12 cellular contexts compared by ENCODE assay signal in the genomic region with DNA sequence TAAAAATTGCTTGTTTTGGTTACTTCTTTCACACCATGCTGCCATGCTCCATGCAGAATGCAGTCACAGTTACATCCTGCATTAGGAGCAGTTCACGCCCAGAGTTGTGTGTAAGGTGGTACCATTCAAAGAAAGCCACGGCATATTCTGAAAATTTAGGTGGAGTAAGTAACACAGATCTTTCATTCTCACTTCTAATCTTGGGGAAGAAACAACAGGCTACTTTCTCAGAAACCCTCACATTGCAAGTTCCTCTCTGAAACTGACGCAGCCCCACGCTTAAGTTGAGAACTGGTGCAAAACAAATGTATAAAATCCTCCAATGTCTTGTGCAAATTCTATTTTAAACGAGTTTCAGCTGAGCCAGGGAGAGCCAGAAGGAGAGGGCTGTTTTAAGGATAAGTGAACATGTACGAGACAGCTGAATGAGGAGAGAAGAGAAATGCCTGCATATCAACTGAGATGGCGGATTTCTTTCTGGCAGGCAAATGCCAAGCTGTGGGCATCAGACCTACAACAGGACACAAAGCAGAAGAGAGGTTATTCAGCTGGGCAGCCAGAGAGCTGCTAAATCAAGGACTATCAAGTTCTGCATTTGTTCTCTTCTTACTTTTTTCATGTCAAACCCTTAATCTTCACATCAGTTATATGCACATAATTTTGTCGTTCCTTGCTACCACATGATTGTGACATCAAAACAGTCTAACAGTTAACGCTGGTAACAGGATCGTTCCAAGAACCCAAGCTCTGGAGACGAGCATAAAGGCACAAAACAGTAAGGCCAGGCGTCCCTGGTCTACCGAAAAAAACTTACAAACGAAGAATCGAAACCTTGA. TPM values are rescaled to one million over a fixed set of nuclear protein-coding genes. Genes with fewer than 3 reads are reported as not detected.
DNase-seq lines count a peak whose midpoint lies in the region; ATAC-seq and TF ChIP-seq lines count a peak whose summit lies in the region.
"Had no signal": no experiment of that assay in that cellular context is flagged by ENCODE, and none has a peak within 500 bp of the region (broad histone marks: within the 10 kb centered on the region; RNA-seq: fewer than 3 reads in every experiment).

No MANE protein-coding gene starts in this region.

- ATAC-seq in CD8-positive, alpha-beta T cell: no peak
- ATAC-seq in HG03025 (IDR thresholded peaks at IDR 0.05; ENCODE audit: low FRiP score, unreplicated experiment): peak; percentile 39
- no peak for ATAC-seq in naive thymus-derived CD8-positive, alpha-beta T cell
- ATAC-seq in HG03442 (IDR thresholded peaks at IDR 0.05; ENCODE audit: unreplicated experiment): no peak
- ATAC-seq: left lobe of liver had no signal

- H3K27ac Mint-ChIP-seq in CD8-positive, alpha-beta T cell: peak overlapping the region; percentile 98
- peak overlapping the region; percentile 100 for H3K27ac Mint-ChIP-seq in activated naive CD4-positive, alpha-beta T cell treated with anti-CD3 and anti-CD28 coated beads, Interleukin-2, amount 10 ng/mL, durations not matched to agents 7 days and 5 days
- peak overlapping the region; percentile 95 to 100 (median 99) for H3K27ac Mint-ChIP-seq in naive thymus-derived CD8-positive, alpha-beta T cell

- no peaks in the 10 kb centered on the region for H3K27me3 Mint-ChIP-seq in CD8-positive, alpha-beta T cell (ENCODE audit: low read depth)
- H3K27me3 Mint-ChIP-seq in activated naive CD4-positive, alpha-beta T cell treated with anti-CD3 and anti-CD28 coated beads, Interleukin-2, amount 10 ng/mL, durations not matched to agents 7 days and 5 days: no peaks in the 10 kb centered on the region
- H3K27me3 Mint-ChIP-seq in naive thymus-derived CD8-positive, alpha-beta T cell: no peaks in the 10 kb centered on the region

- H3K9me3 ChIP-seq in CD8-positive, alpha-beta T cell (ENCODE audit: low read length): no peaks in the 10 kb centered on the region

- H3K36me3 ChIP-seq in CD8-positive, alpha-beta T cell (ENCODE audit: insufficient read depth, low read length): peaks cover 4% of the 10 kb centered on the region

- CTCF ChIA-PET in CD8-positive, alpha-beta T cell (lab: Charles Lee): interaction anchor here (0.8 to 1.7 kb wide), 9 partner anchors 10 to 355 kb away, joined by 3 to 5 read pairs (median 3); no protein-coding TSS in a partner anchor
- CTCF ChIA-PET in activated naive CD4-positive, alpha-beta T cell treated with anti-CD3 and anti-CD28 coated beads, Interleukin-2, amount 10 ng/mL, durations not matched to agents 7 days and 5 days (lab: Charles Lee): interaction anchor here (0.6 to 2.9 kb wide), 7 partner anchors 26 to 209 kb away, joined by 3 to 11 read pairs (median 3); no protein-coding TSS in a partner anchor

- peak overlapping the region; percentile 85 for H3K4me3 Mint-ChIP-seq in CD8-positive, alpha-beta T cell
- peak overlapping the region; percentile 90 for H3K4me3 Mint-ChIP-seq in activated naive CD4-positive, alpha-beta T cell treated with anti-CD3 and anti-CD28 coated beads, Interleukin-2, amount 10 ng/mL, durations not matched to agents 7 days and 5 days
- peak overlapping the region; percentile 85 to 100 (median 92) for H3K4me3 Mint-ChIP-seq in naive thymus-derived CD8-positive, alpha-beta T cell

- peaks cover 75% of the 10 kb centered on the region for H3K4me1 Mint-ChIP-seq in CD8-positive, alpha-beta T cell (ENCODE audit: low read depth)
- peaks cover 57% of the 10 kb centered on the region for H3K4me1 Mint-ChIP-seq in activated naive CD4-positive, alpha-beta T cell treated with anti-CD3 and anti-CD28 coated beads, Interleukin-2, amount 10 ng/mL, durations not matched to agents 7 days and 5 days
- peaks cover 37 to 85% (median 70%) of the 10 kb centered on the region in 4 donors for H3K4me1 Mint-ChIP-seq in naive thymus-derived CD8-positive, alpha-beta T cell

- TF ChIP-seq CTCF in CD8-positive, alpha-beta T cell (IDR thresholded peaks at IDR 0.05): no peak

- H3K27me3 ChIP-seq in CD8-positive, alpha-beta T cell (ENCODE audit: insufficient read depth, low read length): no peaks in the 10 kb centered on the region

- no peaks in the 10 kb centered on the region for H3K9me3 Mint-ChIP-seq in CD8-positive, alpha-beta T cell
- no peaks in the 10 kb centered on the region for H3K9me3 Mint-ChIP-seq in activated naive CD4-positive, alpha-beta T cell treated with anti-CD3 and anti-CD28 coated beads, Interleukin-2, amount 10 ng/mL, durations not matched to agents 7 days and 5 days
- H3K9me3 Mint-ChIP-seq in naive thymus-derived CD8-positive, alpha-beta T cell: peaks cover 0 to 3% (median 0%) of the 10 kb centered on the region in 9 donors

- H3K27ac ChIP-seq in CD8-positive, alpha-beta T cell (ENCODE audit: low read depth, low read length): peak overlapping the region; percentile 70

- H3K4me3 ChIP-seq in CD8-positive, alpha-beta T cell (ENCODE audit: low read depth, low read length): peak overlapping the region; percentile 42

- DNase-seq in CD8-positive, alpha-beta T cell: no peak
- DNase-seq in activated naive CD4-positive, alpha-beta T cell treated with anti-CD3 and anti-CD28 coated beads, Interleukin-2, amount 10 ng/mL, durations not matched to agents 7 days and 5 days: peak; percentile 69
- peak in 3 of 10 donors; percentile 33 to 49 (median 44) for DNase-seq in naive thymus-derived CD8-positive, alpha-beta T cell
- DNase-seq in mucosa of gallbladder (ENCODE audit: low spot score) (no peak), NCI-H1930 (lab: John Stamatoyannopoulos, UW) (no peak), foreskin melanocyte (no peak)
- DNase-seq: DMS153, erythroblast, NCI-H2107 had no signal

- H3K36me3 Mint-ChIP-seq in CD8-positive, alpha-beta T cell: peaks cover 72% of the 10 kb centered on the region
- H3K36me3 Mint-ChIP-seq in activated naive CD4-positive, alpha-beta T cell treated with anti-CD3 and anti-CD28 coated beads, Interleukin-2, amount 10 ng/mL, durations not matched to agents 7 days and 5 days: peaks cover 89% of the 10 kb centered on the region
- H3K36me3 Mint-ChIP-seq in naive thymus-derived CD8-positive, alpha-beta T cell: peaks cover 13 to 43% (median 32%) of the 10 kb centered on the region in 3 donors

- peaks cover 69% of the 10 kb centered on the region for H3K4me1 ChIP-seq in CD8-positive, alpha-beta T cell (ENCODE audit: insufficient read depth, low read length)

- POLR2A ChIA-PET in CD8-positive, alpha-beta T cell (lab: Charles Lee): interaction anchor here (0.8 to 3.1 kb wide), 7 partner anchors 36 to 498 kb away, joined by 3 to 13 read pairs (median 4); no protein-coding TSS in a partner anchor
- POLR2A ChIA-PET in naive thymus-derived CD8-positive, alpha-beta T cell (lab: Charles Lee): interaction anchor here (0.8 to 5.8 kb wide), 8 partner anchors 29 to 201 kb away, joined by 3 to 80 read pairs (median 3); no protein-coding TSS in a partner anchor

- intact Hi-C loops in CD8-positive, alpha-beta T cell (cut with DNase I, micrococcal nuclease): loop anchor here (2.0 to 10.0 kb wide), 2 partner anchors 38 to 1076 kb away; no protein-coding TSS in a partner anchor

RNA-seq across cellular contexts. Expression of a gene that starts 6.4 kb away (rescaled TPM):
- total RNA-seq in CD8-positive, alpha-beta T cell: 100 to 1,000 TPM; 484 to 496 TPM
- total RNA-seq in naive thymus-derived CD8-positive, alpha-beta T cell: 100 to 1,000 TPM; 137 to 142 TPM
- polyA plus RNA-seq in naive thymus-derived CD8-positive, alpha-beta T cell: 100 to 1,000 TPM in 2 of 3 donors, 10 to 100 TPM in 1; 52.9 to 140 (median 112) TPM
- total RNA-seq in mucosa of gallbladder: 10.2 TPM

Comparison
In these comparisons a context has a peak if more than half of its experiments do, and no peak if none do; other contexts are left out.
1. RNA of a gene that starts 6.4 kb away (total RNA-seq): 484 to 496 TPM in CD8-positive, alpha-beta T cell and 137 to 142 TPM in naive thymus-derived CD8-positive, alpha-beta T cell; 10.2 TPM in mucosa of gallbladder (single experiment); every median in the first group is over 10 times any median in the second.
2. Peak in every context shown above with its lines, with median percentiles within 50 percentile points of each other: H3K27ac Mint-ChIP-seq and H3K4me3 Mint-ChIP-seq.